17 cellular contexts compared by ENCODE assay signal in the genomic region with DNA sequence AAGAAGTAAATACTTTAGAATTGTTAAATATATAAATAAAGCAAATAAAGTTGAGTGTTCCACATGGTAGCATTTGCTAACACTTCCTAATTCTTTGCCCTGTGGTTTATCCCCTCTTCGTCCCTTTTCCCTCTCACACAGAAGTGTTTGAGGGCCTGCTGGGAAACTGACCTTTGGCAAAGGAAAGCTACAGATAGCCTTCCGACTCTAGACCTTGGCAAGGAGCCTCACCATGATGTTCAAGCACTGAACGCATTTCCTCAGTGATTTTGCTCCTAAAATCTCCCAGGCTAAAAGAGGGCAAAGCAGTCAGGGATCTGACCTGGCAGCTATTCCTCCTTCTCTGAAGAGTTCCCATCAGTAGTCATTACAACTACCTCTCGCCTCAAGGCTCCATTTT. TPM values are rescaled to one million over a fixed set of nuclear protein-coding genes. Genes with fewer than 3 reads are reported as not detected.
"Had no signal": no experiment of that assay in that cellular context is flagged by ENCODE, and none has a peak within 500 bp of the region (broad histone marks: within the 10 kb centered on the region; RNA-seq: fewer than 3 reads in every experiment).

No MANE protein-coding gene starts in this region.

- H3K4me1 Mint-ChIP-seq: activated B cell treated with CpG ODN at 0.5 μM for 24 hours, neural progenitor cell had no signal

- H3K9me3 Mint-ChIP-seq: activated B cell treated with CpG ODN at 0.5 μM for 24 hours; activated naive CD8-positive, alpha-beta T cell treated with anti-CD3 and anti-CD28 coated beads for 36 hours; mesothelial cell of epicardium; neural progenitor cell had no signal

- DNase-seq: activated B cell treated with CpG ODN at 0.5 μM for 24 hours; activated CD4-positive, alpha-beta T cell treated with anti-CD3 and anti-CD28 coated beads, Interleukin-2, amount 50 U/mL, for 1 hour; activated naive CD8-positive, alpha-beta T cell treated with anti-CD3 and anti-CD28 coated beads for 36 hours; activated T-cell treated with anti-CD3 and anti-CD28 coated beads for 4 hours; aorta; erythroblast; glutamatergic neuron; ovary; SHP77 treated with DMSO at 0.1 percent for 48 hours; T-helper 2 cell had no signal

- H3K27ac Mint-ChIP-seq: activated B cell treated with CpG ODN at 0.5 μM for 24 hours; activated naive CD8-positive, alpha-beta T cell treated with anti-CD3 and anti-CD28 coated beads for 36 hours; mesothelial cell of epicardium; neural progenitor cell had no signal

- H3K27me3 Mint-ChIP-seq: activated B cell treated with CpG ODN at 0.5 μM for 24 hours; activated naive CD8-positive, alpha-beta T cell treated with anti-CD3 and anti-CD28 coated beads for 36 hours had no signal

- H3K36me3 ChIP-seq: neural progenitor cell, ovary had no signal

- H3K4me3 Mint-ChIP-seq: activated B cell treated with CpG ODN at 0.5 μM for 24 hours; activated naive CD8-positive, alpha-beta T cell treated with anti-CD3 and anti-CD28 coated beads for 36 hours; mesothelial cell of epicardium; neural progenitor cell had no signal

- H3K27me3 ChIP-seq: neural progenitor cell, ovary had no signal

- H3K9me3 ChIP-seq: ovary had no signal

- H3K4me3 ChIP-seq: neural progenitor cell, ovary, skin epidermis had no signal

- H3K27ac ChIP-seq: neural progenitor cell, ovary had no signal

RNA-seq across cellular contexts. Expression of gene HORMAD2, which starts 52.5 kb away (rescaled TPM):
- total RNA-seq: activated B cell treated with CpG ODN at 0.5 μM for 24 hours; activated CD8-positive, alpha-beta memory T cell treated with anti-CD3 and anti-CD28 coated beads for 36 hours; activated naive CD8-positive, alpha-beta T cell treated with anti-CD3 and anti-CD28 coated beads for 36 hours; aorta; lower leg skin; mesothelial cell of epicardium; ovary; subcutaneous adipose tissue; ureter had no signal
- polyA plus RNA-seq: aorta, ovary had no signal
